ENCODE assay signal across 8 cellular contexts in the genomic region with DNA sequence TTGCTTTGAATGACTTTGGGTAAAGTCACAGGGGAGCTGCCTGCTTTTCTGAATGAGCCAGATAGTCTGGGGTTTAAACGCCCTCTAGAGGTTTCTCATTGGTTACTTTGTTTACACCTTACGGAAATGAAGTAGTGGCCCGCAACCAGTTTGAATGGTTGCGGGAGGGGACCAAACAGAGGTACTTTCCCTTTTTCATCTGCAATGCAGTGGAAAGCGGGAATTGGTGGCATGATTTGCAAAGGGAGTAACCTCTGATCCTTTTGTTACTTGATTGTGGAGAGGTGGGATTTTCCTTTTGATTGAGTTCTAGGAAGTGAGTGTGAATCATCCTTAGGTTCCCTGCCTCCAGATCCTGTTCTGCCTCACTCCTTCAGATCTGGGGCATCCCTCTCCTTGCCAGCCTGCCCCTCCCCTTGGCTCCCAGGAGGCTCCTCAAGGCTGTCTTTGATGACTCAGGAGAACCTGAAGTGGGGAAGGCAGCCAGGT. TPM values are rescaled to one million over a fixed set of nuclear protein-coding genes. Genes with fewer than 3 reads are reported as not detected.
DNase-seq lines count a peak whose midpoint lies in the region; ATAC-seq, FAIRE-seq and TF ChIP-seq lines count a peak whose summit lies in the region.

No MANE protein-coding gene starts in this region.

- TF ChIP-seq CTCF in foreskin fibroblast (IDR thresholded peaks at IDR 0.05; ENCODE audit: low read depth, low read length) = peak; percentile 32

- H3K4me1 ChIP-seq in small intestine (ENCODE audit: control insufficient read depth in 2 of 2, insufficient read depth in 1 of 2, low read depth in 1 of 2, low read length in 1 of 2) = peaks cover 2 to 6% of the 10 kb centered on the region in 2 donors

- H3K4me3 ChIP-seq in foreskin fibroblast (ENCODE audit: low read depth in 1 of 2, low read length in 2 of 2) (peak overlapping the region; percentile 5 to 23), small intestine (ENCODE audit: low read depth in 1 of 2, low read length in 2 of 2) (no peak overlapping the region)

- WGBS in small intestine, 3 donors = 2 to 5% (median 4%) methylated on average over 5 of the region's 5 CpGs

- no peaks in the 10 kb centered on the region for H3K27me3 ChIP-seq in small intestine (ENCODE audit: control insufficient read depth in 2 of 2, insufficient read depth in 2 of 2, low read length in 2 of 2)

- ATAC-seq in GM19351 (IDR thresholded peaks at IDR 0.05; ENCODE audit: unreplicated experiment) (peak; percentile 96), HG03196 (IDR thresholded peaks at IDR 0.05; ENCODE audit: unreplicated experiment) (peak; percentile 79)

- H3K27ac ChIP-seq in small intestine (ENCODE audit: low read depth in 1 of 2, low read length in 1 of 2) = no peak overlapping the region

- H3K36me3 ChIP-seq in small intestine (ENCODE audit: control insufficient read depth in 2 of 2, insufficient read depth in 2 of 2, low read length in 2 of 2) = no peaks in the 10 kb centered on the region

- DNase-seq in NCI-H345 (lab: John Stamatoyannopoulos, UW) (peak; percentile 35), NCI-H345 treated with DMSO at 0.1 percent for 48 hours (lab: John Stamatoyannopoulos, UW; ENCODE audit: unreplicated experiment) (no peak), RPMI8226 (peak; percentile 72), foreskin fibroblast (peak; percentile 26 to 62), small intestine (peak; percentile 34), T-helper 9 cell (no peak)

- no peak for FAIRE-seq in small intestine (lab: Jason Lieb, UNC)

- no peaks in the 10 kb centered on the region for H3K9me3 ChIP-seq in small intestine (ENCODE audit: control insufficient read depth, low read depth)

RNA-seq across cellular contexts. Expression of gene GLYATL1, which starts 15.9 kb away (rescaled TPM):
- under 1 TPM in 2 of 3 donors, not detected in 1; 0.67 to 0.76 TPM for polyA plus RNA-seq in small intestine

Comparison
In these comparisons a context has a peak if more than half of its experiments do, and no peak if none do; other contexts are left out.
1. DNase-seq: peak in NCI-H345 (single experiment), RPMI8226 (single experiment), foreskin fibroblast (2 of 2) and small intestine (single experiment); none in NCI-H345 treated with DMSO at 0.1 percent for 48 hours (single experiment) and T-helper 9 cell (single experiment).
2. H3K4me3 ChIP-seq: peak in foreskin fibroblast (2 of 2); none in small intestine (0 of 2).